In the genomic region with DNA sequence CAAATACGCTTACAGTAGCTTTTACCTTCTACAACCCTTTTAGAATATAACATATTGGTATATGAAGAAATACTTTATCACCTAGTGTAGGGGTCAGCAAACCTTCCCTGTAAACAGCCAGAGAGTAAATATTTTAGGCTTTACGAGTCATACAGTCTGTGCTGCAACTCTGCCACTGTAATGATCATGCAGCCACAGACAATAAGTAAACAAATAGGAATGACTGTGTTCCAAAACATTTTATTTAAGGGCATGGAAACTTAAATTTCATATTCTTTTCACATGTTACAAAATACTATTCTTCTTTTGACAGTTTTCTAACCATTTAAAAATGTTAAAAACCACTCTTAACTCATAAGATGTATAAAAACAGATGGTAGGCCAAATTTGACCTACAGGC, we compare ENCODE assay signal across 19 cellular contexts.
DNase-seq lines count a peak whose midpoint lies in the region; ATAC-seq, FAIRE-seq and TF ChIP-seq lines count a peak whose summit lies in the region.
"Had no signal": no experiment of that assay in that cellular context is flagged by ENCODE, and none has a peak within 500 bp of the region (broad histone marks: within the 10 kb centered on the region; RNA-seq: fewer than 3 reads in every experiment).

No MANE protein-coding gene starts in this region.

- no peak overlapping the region for H3K9ac ChIP-seq in colonic mucosa (ENCODE audit: low read depth in 2 of 2, low read length in 2 of 2)

- no peaks in the 10 kb centered on the region for H3K9me3 Mint-ChIP-seq in HFFc6
- H3K9me3 Mint-ChIP-seq in activated CD4-positive, alpha-beta memory T cell treated with anti-CD3 and anti-CD28 coated beads for 36 hours = no peaks in the 10 kb centered on the region

- POLR2A ChIA-PET in A549 (lab: Yijun Ruan, JAX) = no interaction called here
- POLR2A ChIA-PET in activated CD4-positive, alpha-beta memory T cell treated with anti-CD3 and anti-CD28 coated beads for 36 hours (lab: Charles Lee) = no interaction called here

- H3K27ac ChIP-seq in A549 (no peak overlapping the region), colonic mucosa (no peak overlapping the region)
- H3K27ac ChIP-seq: neutrophil had no signal

- no peaks in the 10 kb centered on the region for H3K27me3 Mint-ChIP-seq in HFFc6 (ENCODE audit: insufficient read depth)
- H3K27me3 Mint-ChIP-seq in activated CD4-positive, alpha-beta memory T cell treated with anti-CD3 and anti-CD28 coated beads for 36 hours = no peaks in the 10 kb centered on the region

- no peak for TF ChIP-seq RAD21 in A549 (conservative IDR thresholded peaks at IDR 0.05 in 1 of 2, IDR thresholded peaks at IDR 0.05 in 1 of 2)

- FAIRE-seq in A549 (lab: Jason Lieb, UNC) (no peak), HTR-8/SVneo (lab: Jason Lieb, UNC) (no peak)
- FAIRE-seq: endometrium had no signal

- intact Hi-C loops in colonic mucosa (cut with DNase I) = no loop called here
- intact Hi-C loops in activated CD4-positive, alpha-beta memory T cell treated with anti-CD3 and anti-CD28 coated beads for 36 hours (cut with micrococcal nuclease) = no loop called here

- TF ChIP-seq POLR2A in A549 (IDR thresholded peaks at IDR 0.05; ENCODE audit: low read length) = no peak

- CTCF ChIA-PET in A549 (lab: Yijun Ruan, JAX) = no interaction called here
- CTCF ChIA-PET in activated CD4-positive, alpha-beta memory T cell treated with anti-CD3 and anti-CD28 coated beads for 36 hours (lab: Charles Lee) = no interaction called here

- H3K4me1 Mint-ChIP-seq in HFFc6 (ENCODE audit: low read depth) = peaks cover 8% of the 10 kb centered on the region
- no peaks in the 10 kb centered on the region for H3K4me1 Mint-ChIP-seq in activated CD4-positive, alpha-beta memory T cell treated with anti-CD3 and anti-CD28 coated beads for 36 hours (ENCODE audit: low read depth)

- H3K27ac Mint-ChIP-seq in HFFc6 = no peak overlapping the region; the same call in 1 of the 2 replicates
- H3K27ac Mint-ChIP-seq in activated CD4-positive, alpha-beta memory T cell treated with anti-CD3 and anti-CD28 coated beads for 36 hours = no peak overlapping the region

- H3K9me3 ChIP-seq in A549 (no peaks in the 10 kb centered on the region), colonic mucosa (no peaks in the 10 kb centered on the region)
- H3K9me3 ChIP-seq: neutrophil had no signal

- H3K36me3 ChIP-seq in colonic mucosa = no peaks in the 10 kb centered on the region

- WGBS in A549 (ENCODE audit: missing lambda C conversion rate) = 70% methylated on average over 2 of the region's 2 CpGs

- no peak overlapping the region for H3K4me3 ChIP-seq in A549
- H3K4me3 ChIP-seq in astrocyte of the cerebellum (ENCODE audit: low read depth, low read length) = no peak overlapping the region
- H3K4me3 ChIP-seq in fibroblast of the aortic adventitia (ENCODE audit: low read depth, low read length) = no peak overlapping the region
- H3K4me3 ChIP-seq in colonic mucosa = no peak overlapping the region

- peaks cover 10% of the 10 kb centered on the region; the same call in 1 of the 2 replicates for H3K36me3 Mint-ChIP-seq in HFFc6 (ENCODE audit: low read depth)
- H3K36me3 Mint-ChIP-seq in activated CD4-positive, alpha-beta memory T cell treated with anti-CD3 and anti-CD28 coated beads for 36 hours = peaks cover 16% of the 10 kb centered on the region

- in situ Hi-C loops in astrocyte of the cerebellum (cut with HindIII; ENCODE audit: low sequenced_read_pairs) = no loop called here

- H3K4me1 ChIP-seq in A549 (peaks cover 14% of the 10 kb centered on the region), colonic mucosa (no peaks in the 10 kb centered on the region)

- DNase-seq in A549 (ENCODE audit: low read depth in 1 of 2, low spot score in 1 of 2) (peak in 1 of 2 experiments; percentile 11), HFFc6 (peak; percentile 3), astrocyte of the cerebellum (ENCODE audit: low read depth) (peak; percentile 13), fibroblast of the aortic adventitia (ENCODE audit: low read depth) (peak; percentile 14), colonic mucosa (no peak), HTR-8/SVneo (ENCODE audit: insufficient read length, low spot score) (no peak)
- DNase-seq in activated CD4-positive, alpha-beta memory T cell treated with anti-CD3 and anti-CD28 coated beads for 36 hours = no peak
- DNase-seq: activated CD4-positive, alpha-beta T cell treated with anti-CD3 and anti-CD28 coated beads, Interleukin-2, amount 50 U/mL, for 1 hour; activated gamma-delta T cell treated with Interleukin-2 at 50 U/mL for 16 hours; amniotic stem cell; KBM-7; left cardiac atrium; NCI-H1048; NCI-H2029; NCI-H510A; SW 1271 had no signal

- peak overlapping the region; percentile 40 for H3K4me2 ChIP-seq in A549

- peak in 1 of 2 experiments; percentile 59; a peak in 2 of 6 replicates for ATAC-seq in A549
- ATAC-seq in GM19455 (IDR thresholded peaks at IDR 0.05; ENCODE audit: unreplicated experiment) = no peak
- ATAC-seq: left cardiac atrium had no signal

- no peak for TF ChIP-seq EP300 in A549 (IDR thresholded peaks at IDR 0.05)

- H3K4me3 Mint-ChIP-seq in HFFc6 = no peak overlapping the region
- no peak overlapping the region for H3K4me3 Mint-ChIP-seq in activated CD4-positive, alpha-beta memory T cell treated with anti-CD3 and anti-CD28 coated beads for 36 hours

- no peaks in the 10 kb centered on the region for H3K27me3 ChIP-seq in colonic mucosa
- H3K27me3 ChIP-seq: neutrophil had no signal

- TF ChIP-seq CTCF in A549 (IDR thresholded peaks at IDR 0.05) (no peak), HFFc6 (IDR thresholded peaks at IDR 0.05) (no peak), astrocyte of the cerebellum (IDR thresholded peaks at IDR 0.05; ENCODE audit: low read depth, low read length, missing control alignments) (no peak), fibroblast of the aortic adventitia (IDR thresholded peaks at IDR 0.05; ENCODE audit: insufficient read depth, low read length) (no peak), colonic mucosa (IDR thresholded peaks at IDR 0.05) (no peak)

TF ChIP-seq in A549, 52 proteins besides CTCF, POLR2A, EP300 and RAD21:
- TF ChIP-seq RARB (CRISPR knock-in tag; IDR thresholded peaks at IDR 0.05) (no peak), FOSL2 (IDR thresholded peaks at IDR 0.05) (no peak), FOSL2 (CRISPR knock-in tag; IDR thresholded peaks at IDR 0.05) (peak; percentile 34; the same call in 1 of the 2 replicates), JUNB (IDR thresholded peaks at IDR 0.05) (peak; percentile 29; the same call in 1 of the 2 replicates)

Comparison
In these comparisons a context has a peak if more than half of its experiments do, and no peak if none do; other contexts are left out.
1. DNase-seq: peak in HFFc6 (single experiment), astrocyte of the cerebellum (single experiment) and fibroblast of the aortic adventitia (single experiment); none in colonic mucosa (single experiment), HTR-8/SVneo (single experiment) and activated CD4-positive, alpha-beta memory T cell treated with anti-CD3 and anti-CD28 coated beads for 36 hours (single experiment).